ENCODE assay signal across 8 cellular contexts in the genomic region with DNA sequence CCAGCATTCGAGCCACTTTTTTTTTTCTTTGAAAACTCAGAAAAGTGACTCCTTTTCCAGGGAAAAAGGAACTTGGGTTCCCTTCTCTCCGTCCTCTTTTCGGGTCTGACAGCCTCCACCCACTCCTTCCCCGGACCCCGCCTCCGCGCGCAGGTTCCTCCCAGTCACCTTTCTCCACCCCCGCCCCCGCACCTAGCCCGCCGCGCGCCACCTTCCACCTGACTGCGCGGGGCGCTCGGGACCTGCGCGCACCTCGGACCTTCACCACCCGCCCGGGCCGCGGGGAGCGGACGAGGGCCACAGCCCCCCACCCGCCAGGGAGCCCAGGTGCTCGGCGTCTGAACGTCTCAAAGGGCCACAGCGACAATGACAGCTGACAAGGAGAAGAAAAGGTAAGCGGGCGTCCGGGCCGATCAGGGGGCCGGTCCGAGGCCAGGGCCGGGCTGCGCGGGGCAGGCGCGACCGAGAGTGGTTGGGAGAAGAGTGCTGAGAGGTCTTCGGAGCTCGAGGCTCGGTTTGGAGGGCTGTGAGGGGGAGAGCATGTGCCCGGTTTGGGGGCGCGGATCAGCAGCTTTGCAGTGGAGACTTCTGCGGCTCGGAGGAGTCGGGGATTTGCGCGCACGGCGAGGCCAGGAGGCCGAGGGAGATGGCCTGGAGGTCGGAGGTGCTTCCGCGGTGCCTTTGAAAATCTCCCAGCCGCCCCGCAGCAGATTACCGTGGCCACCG. TPM values are rescaled to one million over a fixed set of nuclear protein-coding genes. Genes with fewer than 3 reads are reported as not detected.
DNase-seq lines count a peak whose midpoint lies in the region; ATAC-seq and TF ChIP-seq lines count a peak whose summit lies in the region.

No MANE protein-coding gene starts in this region.

- peak overlapping the region; percentile 47; the same call in 1 of the 2 replicates for H3K27ac ChIP-seq in C4-2B
- H3K27ac ChIP-seq in VCaP = peak overlapping the region; percentile 77
- peak overlapping the region; percentile 92 to 98 for H3K27ac ChIP-seq in breast epithelium

- peak overlapping the region; percentile 68 to 96 (median 74) for H3K4me3 ChIP-seq in breast epithelium

- TF ChIP-seq CTCF in C4-2B (conservative IDR thresholded peaks at IDR 0.05) = 0 out of 2 replicates have a peak, but pooled peaks have one; percentile 10
- TF ChIP-seq CTCF in VCaP (conservative IDR thresholded peaks at IDR 0.05) = peak; percentile 38
- peak in 1 of 3 donors; percentile 15 for TF ChIP-seq CTCF in breast epithelium (IDR thresholded peaks at IDR 0.05)

- no peaks in the 10 kb centered on the region for H3K9me3 ChIP-seq in breast epithelium

- DNase-seq in HuH-7 (ENCODE audit: low spot score) (peak; percentile 72), breast epithelium (ENCODE audit: low spot score in 2 of 2) (peak; percentile 86 to 87), left kidney (ENCODE audit: low read depth, low spot score) (peak; percentile 76), DMS114 treated with DMSO at 0.1 percent for 48 hours (lab: John Stamatoyannopoulos, UW; ENCODE audit: unreplicated experiment) (no peak)
- peak; percentile 71 for DNase-seq in stimulated activated CD4-positive, alpha-beta T cell treated with anti-CD3 and anti-CD28 coated beads, Interleukin-4, amount 100 ng/mL, for 1 hour

- H3K36me3 ChIP-seq in breast epithelium = no peaks in the 10 kb centered on the region

- H3K4me1 ChIP-seq in breast epithelium = no peaks in the 10 kb centered on the region

- peak; percentile 45 for TF ChIP-seq POLR2A in breast epithelium (IDR thresholded peaks at IDR 0.05)

- H3K27me3 ChIP-seq in breast epithelium = no peaks in the 10 kb centered on the region

- intact Hi-C loops in breast epithelium (cut with DNase I; ENCODE audit: low total_unique reads) = no loop called here

- ATAC-seq in GM19463 (IDR thresholded peaks at IDR 0.05; ENCODE audit: unreplicated experiment) = peak; percentile 19

RNA-seq across cellular contexts. Expression of a gene that starts 0.5 kb away (rescaled TPM):
- 100 to 1,000 TPM in 2 of 3 donors, 10 to 100 TPM in 1; 92.5 to 274 (median 229) TPM for total RNA-seq in breast epithelium
